ENCODE assay signal across 10 cellular contexts in genomic region chr11:28003615-28004014, GRCh38.
"Had no signal": no experiment of that assay in that cellular context is flagged by ENCODE, and none has a peak within 500 bp of the region (broad histone marks: within the 10 kb centered on the region; RNA-seq: fewer than 3 reads in every experiment).

No MANE protein-coding gene starts in this region.

- H3K9ac ChIP-seq: GM23248, KMS-11 had no signal

- H2AFZ ChIP-seq: GM23248 had no signal

- H3K4me1 ChIP-seq: HAP-1 had no signal

- H3K4me2 ChIP-seq: KMS-11 had no signal

- DNase-seq: GM23248, GOT3, H7, HFFc6, KBM-7 had no signal

- H3K27ac ChIP-seq: GM23248, HL-60, KMS-11 had no signal

- ATAC-seq: HCT116 had no signal

- H3K4me3 ChIP-seq: GM23248, HAP-1 had no signal

- FAIRE-seq: HTR-8/SVneo had no signal

- H3K36me3 ChIP-seq: HAP-1 had no signal
